1 cellular context compared by ENCODE assay signal in the genomic region with DNA sequence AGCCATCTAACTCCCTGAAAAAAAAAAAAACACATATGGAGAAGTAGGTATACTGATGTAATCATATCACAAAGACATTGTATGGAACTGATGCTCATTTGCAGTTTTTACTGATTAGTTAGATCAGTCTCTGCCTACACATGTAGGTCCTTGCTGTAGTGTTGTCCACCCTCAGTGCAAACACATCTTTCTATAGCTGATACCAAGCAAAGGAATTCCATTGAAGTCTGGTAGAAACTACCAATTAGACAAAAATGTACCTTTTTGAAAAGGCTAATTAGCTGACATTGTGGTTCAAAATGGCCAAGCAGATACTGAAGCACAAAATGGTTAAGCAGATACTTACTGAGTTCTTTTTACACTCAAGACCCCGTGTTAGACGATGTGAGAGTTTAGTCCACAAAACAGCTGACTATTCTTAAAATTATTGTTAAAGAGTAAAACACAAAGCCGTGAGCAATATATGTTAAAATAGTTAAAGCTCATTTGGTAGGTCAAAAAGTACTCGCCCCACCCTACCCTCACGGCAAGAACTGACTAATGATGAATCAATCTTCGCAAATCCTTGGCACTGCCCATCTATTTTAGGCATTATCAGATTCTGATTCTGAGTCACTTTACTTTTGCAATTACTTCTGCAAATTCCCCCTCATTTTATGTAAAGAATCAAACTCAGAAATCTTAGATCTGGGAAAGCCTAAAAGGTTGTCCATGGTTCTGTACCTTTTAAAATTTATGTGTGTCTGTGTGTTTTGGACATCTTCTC.
A peak's percentile ranks its signal among the peaks of the same experiment; 100 is the strongest.
TF ChIP-seq lines count a peak whose summit lies in the region.

No MANE protein-coding gene starts in this region.

TF ChIP-seq in HCT116, 20 proteins besides CTCF, POLR2A, EP300 and RAD21 (continued from another document):
- TF ChIP-seq, protein P1, sequence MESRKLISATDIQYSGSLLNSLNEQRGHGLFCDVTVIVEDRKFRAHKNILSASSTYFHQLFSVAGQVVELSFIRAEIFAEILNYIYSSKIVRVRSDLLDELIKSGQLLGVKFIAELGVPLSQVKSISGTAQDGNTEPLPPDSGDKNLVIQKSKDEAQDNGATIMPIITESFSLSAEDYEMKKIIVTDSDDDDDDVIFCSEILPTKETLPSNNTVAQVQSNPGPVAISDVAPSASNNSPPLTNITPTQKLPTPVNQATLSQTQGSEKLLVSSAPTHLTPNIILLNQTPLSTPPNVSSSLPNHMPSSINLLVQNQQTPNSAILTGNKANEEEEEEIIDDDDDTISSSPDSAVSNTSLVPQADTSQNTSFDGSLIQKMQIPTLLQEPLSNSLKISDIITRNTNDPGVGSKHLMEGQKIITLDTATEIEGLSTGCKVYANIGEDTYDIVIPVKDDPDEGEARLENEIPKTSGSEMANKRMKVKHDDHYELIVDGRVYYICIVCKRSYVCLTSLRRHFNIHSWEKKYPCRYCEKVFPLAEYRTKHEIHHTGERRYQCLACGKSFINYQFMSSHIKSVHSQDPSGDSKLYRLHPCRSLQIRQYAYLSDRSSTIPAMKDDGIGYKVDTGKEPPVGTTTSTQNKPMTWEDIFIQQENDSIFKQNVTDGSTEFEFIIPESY (IDR thresholded peaks at IDR 0.05; ENCODE audit: extremely low read depth, insufficient replicate concordance, low read length) = no peak
- TF ChIP-seq, protein P2, sequence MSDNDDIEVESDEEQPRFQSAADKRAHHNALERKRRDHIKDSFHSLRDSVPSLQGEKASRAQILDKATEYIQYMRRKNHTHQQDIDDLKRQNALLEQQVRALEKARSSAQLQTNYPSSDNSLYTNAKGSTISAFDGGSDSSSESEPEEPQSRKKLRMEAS (IDR thresholded peaks at IDR 0.05) = no peak
- TF ChIP-seq, protein P3, sequence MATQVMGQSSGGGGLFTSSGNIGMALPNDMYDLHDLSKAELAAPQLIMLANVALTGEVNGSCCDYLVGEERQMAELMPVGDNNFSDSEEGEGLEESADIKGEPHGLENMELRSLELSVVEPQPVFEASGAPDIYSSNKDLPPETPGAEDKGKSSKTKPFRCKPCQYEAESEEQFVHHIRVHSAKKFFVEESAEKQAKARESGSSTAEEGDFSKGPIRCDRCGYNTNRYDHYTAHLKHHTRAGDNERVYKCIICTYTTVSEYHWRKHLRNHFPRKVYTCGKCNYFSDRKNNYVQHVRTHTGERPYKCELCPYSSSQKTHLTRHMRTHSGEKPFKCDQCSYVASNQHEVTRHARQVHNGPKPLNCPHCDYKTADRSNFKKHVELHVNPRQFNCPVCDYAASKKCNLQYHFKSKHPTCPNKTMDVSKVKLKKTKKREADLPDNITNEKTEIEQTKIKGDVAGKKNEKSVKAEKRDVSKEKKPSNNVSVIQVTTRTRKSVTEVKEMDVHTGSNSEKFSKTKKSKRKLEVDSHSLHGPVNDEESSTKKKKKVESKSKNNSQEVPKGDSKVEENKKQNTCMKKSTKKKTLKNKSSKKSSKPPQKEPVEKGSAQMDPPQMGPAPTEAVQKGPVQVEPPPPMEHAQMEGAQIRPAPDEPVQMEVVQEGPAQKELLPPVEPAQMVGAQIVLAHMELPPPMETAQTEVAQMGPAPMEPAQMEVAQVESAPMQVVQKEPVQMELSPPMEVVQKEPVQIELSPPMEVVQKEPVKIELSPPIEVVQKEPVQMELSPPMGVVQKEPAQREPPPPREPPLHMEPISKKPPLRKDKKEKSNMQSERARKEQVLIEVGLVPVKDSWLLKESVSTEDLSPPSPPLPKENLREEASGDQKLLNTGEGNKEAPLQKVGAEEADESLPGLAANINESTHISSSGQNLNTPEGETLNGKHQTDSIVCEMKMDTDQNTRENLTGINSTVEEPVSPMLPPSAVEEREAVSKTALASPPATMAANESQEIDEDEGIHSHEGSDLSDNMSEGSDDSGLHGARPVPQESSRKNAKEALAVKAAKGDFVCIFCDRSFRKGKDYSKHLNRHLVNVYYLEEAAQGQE (IDR thresholded peaks at IDR 0.05; ENCODE audit: low read depth) = no peak
- TF ChIP-seq FOSL1 (IDR thresholded peaks at IDR 0.05; ENCODE audit: low read depth) (peak; percentile 86), EGR1 (IDR thresholded peaks at IDR 0.05; ENCODE audit: low read depth) (no peak), ELF1 (IDR thresholded peaks at IDR 0.05; ENCODE audit: borderline replicate concordance, low read depth) (no peak), SIN3A (IDR thresholded peaks at IDR 0.05; ENCODE audit: low read depth) (no peak), SRF (IDR thresholded peaks at IDR 0.05; ENCODE audit: low read depth) (peak; percentile 38), SP1 (IDR thresholded peaks at IDR 0.05; ENCODE audit: low read depth) (peak; percentile 52)
- TF ChIP-seq, protein P4, sequence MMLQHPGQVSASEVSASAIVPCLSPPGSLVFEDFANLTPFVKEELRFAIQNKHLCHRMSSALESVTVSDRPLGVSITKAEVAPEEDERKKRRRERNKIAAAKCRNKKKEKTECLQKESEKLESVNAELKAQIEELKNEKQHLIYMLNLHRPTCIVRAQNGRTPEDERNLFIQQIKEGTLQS (IDR thresholded peaks at IDR 0.05) = no peak
